Comparison of ENCODE assay signal across 14 cellular contexts in the genomic region with DNA sequence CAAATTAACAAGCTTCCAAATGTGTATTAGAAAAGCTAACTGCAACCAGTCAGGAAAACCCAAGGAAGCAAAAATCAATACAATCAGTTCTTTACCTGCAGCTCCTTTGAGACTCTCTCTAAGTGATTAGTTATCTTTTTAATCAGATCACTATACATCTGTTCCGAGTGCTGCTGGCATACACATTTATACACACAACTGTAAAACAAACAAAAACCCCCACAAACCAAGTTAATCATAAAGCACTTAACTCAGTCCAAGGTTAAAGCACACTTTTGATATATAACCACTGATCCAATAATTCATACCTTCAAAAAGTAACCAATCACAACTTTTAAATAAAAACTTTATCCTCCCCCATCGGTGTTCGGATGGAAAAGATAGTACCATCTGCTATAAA. TPM values are rescaled to one million over a fixed set of nuclear protein-coding genes. Genes with fewer than 3 reads are reported as not detected.
DNase-seq lines count a peak whose midpoint lies in the region; ATAC-seq and TF ChIP-seq lines count a peak whose summit lies in the region.
"Had no signal": no experiment of that assay in that cellular context is flagged by ENCODE, and none has a peak within 500 bp of the region (broad histone marks: within the 10 kb centered on the region; RNA-seq: fewer than 3 reads in every experiment).

No MANE protein-coding gene starts in this region.

- no peak for TF ChIP-seq CTCF in stomach (IDR thresholded peaks at IDR 0.05)

- ATAC-seq in HG02981 (IDR thresholded peaks at IDR 0.05; ENCODE audit: unreplicated experiment): peak; percentile 5
- ATAC-seq in naive thymus-derived CD4-positive, alpha-beta T cell: no peak

- H3K4me3 Mint-ChIP-seq in CD8-positive, alpha-beta memory T cell: peak overlapping the region in 5 of 7 donors; percentile 5 to 50 (median 39)
- peak overlapping the region; percentile 8 for H3K4me3 Mint-ChIP-seq in activated naive CD8-positive, alpha-beta T cell
- H3K4me3 Mint-ChIP-seq in naive thymus-derived CD4-positive, alpha-beta T cell: peak overlapping the region in 9 of 10 donors; percentile 26 to 79 (median 65)

- intact Hi-C loops in naive thymus-derived CD4-positive, alpha-beta T cell (cut with micrococcal nuclease): no loop called here
- intact Hi-C loops in stomach (cut with DNase I; ENCODE audit: low total_unique reads): no loop called here

- peaks cover 58% of the 10 kb centered on the region for H3K4me1 ChIP-seq in CD8-positive, alpha-beta memory T cell (ENCODE audit: insufficient read depth, low read length)
- H3K4me1 ChIP-seq in naive thymus-derived CD4-positive, alpha-beta T cell (ENCODE audit: control insufficient read depth in 2 of 2, insufficient read depth in 2 of 2, low read length in 2 of 2): peaks cover 39 to 52% of the 10 kb centered on the region in 2 donors
- H3K4me1 ChIP-seq in stomach: peaks cover 25 to 79% (median 62%) of the 10 kb centered on the region in 4 donors

- no peak for TF ChIP-seq POLR2A in stomach (IDR thresholded peaks at IDR 0.05)

- peak overlapping the region; percentile 47 to 83 (median 76) for H3K27ac Mint-ChIP-seq in CD8-positive, alpha-beta memory T cell
- peak overlapping the region; percentile 31 for H3K27ac Mint-ChIP-seq in activated naive CD8-positive, alpha-beta T cell
- H3K27ac Mint-ChIP-seq in naive thymus-derived CD4-positive, alpha-beta T cell: peak overlapping the region; percentile 29 to 95 (median 78)

- no peaks in the 10 kb centered on the region for H3K36me3 ChIP-seq in CD8-positive, alpha-beta memory T cell (ENCODE audit: insufficient read depth, low read length)
- no peaks in the 10 kb centered on the region for H3K36me3 ChIP-seq in naive thymus-derived CD4-positive, alpha-beta T cell (ENCODE audit: control insufficient read depth in 2 of 3, insufficient read depth in 3 of 3, low read length in 3 of 3)
- no peaks in the 10 kb centered on the region for H3K36me3 ChIP-seq in stomach
- H3K36me3 ChIP-seq: right atrium auricular region had no signal

- H3K9me3 Mint-ChIP-seq in CD8-positive, alpha-beta memory T cell: no peaks in the 10 kb centered on the region
- no peaks in the 10 kb centered on the region for H3K9me3 Mint-ChIP-seq in activated naive CD8-positive, alpha-beta T cell (ENCODE audit: low read depth)
- H3K9me3 Mint-ChIP-seq in naive thymus-derived CD4-positive, alpha-beta T cell: no peaks in the 10 kb centered on the region

- no peak for DNase-seq in CD8-positive, alpha-beta memory T cell
- DNase-seq in naive thymus-derived CD4-positive, alpha-beta T cell: no peak
- no peak for DNase-seq in stomach
- DNase-seq in DMS53 (lab: John Stamatoyannopoulos, UW): no peak
- DNase-seq in medulla oblongata (ENCODE audit: extremely low spot score): no peak
- DNase-seq in glomerular visceral epithelial cell (ENCODE audit: extremely low spot score): no peak
- DNase-seq: amniotic stem cell, islet precursor cell, NCI-H1048, NCI-H446 treated with DMSO at 0.1 percent for 48 hours, substantia nigra had no signal

- CTCF ChIA-PET in CD8-positive, alpha-beta memory T cell (lab: Charles Lee): interaction anchor here (1.0 kb wide), 2 partner anchors 25 to 161 kb away, joined by 3 read pairs; a partner anchor contains a TSS
- CTCF ChIA-PET in naive thymus-derived CD4-positive, alpha-beta T cell (lab: Charles Lee): interaction anchor here (0.7 to 1.8 kb wide), 5 partner anchors 10 to 160 kb away, joined by 3 to 9 read pairs (median 3); no protein-coding TSS in a partner anchor

- 25 to 56% (median 34%) methylated on average over 3 of the region's 3 CpGs for WGBS in stomach, 5 donors

- H3K4me1 Mint-ChIP-seq in CD8-positive, alpha-beta memory T cell: peaks cover 50 to 68% (median 59%) of the 10 kb centered on the region in 3 donors
- H3K4me1 Mint-ChIP-seq in activated naive CD8-positive, alpha-beta T cell (ENCODE audit: low read depth): peaks cover 66% of the 10 kb centered on the region
- H3K4me1 Mint-ChIP-seq in naive thymus-derived CD4-positive, alpha-beta T cell: peaks cover 44 to 74% (median 64%) of the 10 kb centered on the region in 7 donors

- no peaks in the 10 kb centered on the region for H3K27me3 ChIP-seq in CD8-positive, alpha-beta memory T cell (ENCODE audit: insufficient read depth, low read length, poor library complexity, severe bottlenecking)
- no peaks in the 10 kb centered on the region for H3K27me3 ChIP-seq in naive thymus-derived CD4-positive, alpha-beta T cell (ENCODE audit: control insufficient read depth in 2 of 2, insufficient read depth in 2 of 2, low read length in 2 of 2)
- no peaks in the 10 kb centered on the region for H3K27me3 ChIP-seq in stomach
- H3K27me3 ChIP-seq: right atrium auricular region had no signal

- H3K9me3 ChIP-seq in CD8-positive, alpha-beta memory T cell (ENCODE audit: low read length): no peaks in the 10 kb centered on the region
- H3K9me3 ChIP-seq in naive thymus-derived CD4-positive, alpha-beta T cell (ENCODE audit: control insufficient read depth in 2 of 3, low read length in 3 of 3): no peaks in the 10 kb centered on the region
- no peaks in the 10 kb centered on the region for H3K9me3 ChIP-seq in stomach
- H3K9me3 ChIP-seq: right atrium auricular region had no signal

- POLR2A ChIA-PET in CD8-positive, alpha-beta memory T cell (lab: Charles Lee): interaction anchor here (0.6 to 1.2 kb wide), 3 partner anchors 14 to 161 kb away, joined by 3 to 7 read pairs (median 7); a partner anchor contains a TSS
- POLR2A ChIA-PET in naive thymus-derived CD4-positive, alpha-beta T cell (lab: Charles Lee): interaction anchor here (0.7 to 1.2 kb wide), 2 partner anchors 26 to 390 kb away, joined by 3 to 4 read pairs; a partner anchor contains a TSS

- H3K27ac ChIP-seq in CD8-positive, alpha-beta memory T cell (ENCODE audit: low read depth, low read length): no peak overlapping the region
- H3K27ac ChIP-seq in naive thymus-derived CD4-positive, alpha-beta T cell (ENCODE audit: low read depth, low read length): peak overlapping the region; percentile 14
- peak overlapping the region in 2 of 5 donors; percentile 66 to 71 for H3K27ac ChIP-seq in stomach

- no peaks in the 10 kb centered on the region for H3K27me3 Mint-ChIP-seq in CD8-positive, alpha-beta memory T cell
- H3K27me3 Mint-ChIP-seq in activated naive CD8-positive, alpha-beta T cell: no peaks in the 10 kb centered on the region
- H3K27me3 Mint-ChIP-seq in naive thymus-derived CD4-positive, alpha-beta T cell: no peaks in the 10 kb centered on the region

- no peak overlapping the region for H3K4me3 ChIP-seq in CD8-positive, alpha-beta memory T cell (ENCODE audit: low read length)
- H3K4me3 ChIP-seq in naive thymus-derived CD4-positive, alpha-beta T cell (ENCODE audit: low read length): no peak overlapping the region
- H3K4me3 ChIP-seq in stomach: no peak overlapping the region
- H3K4me3 ChIP-seq: right atrium auricular region had no signal

- H3K36me3 Mint-ChIP-seq in CD8-positive, alpha-beta memory T cell: peaks cover 0 to 31% (median 5%) of the 10 kb centered on the region in 3 donors
- H3K36me3 Mint-ChIP-seq in activated naive CD8-positive, alpha-beta T cell: peaks cover 3% of the 10 kb centered on the region
- H3K36me3 Mint-ChIP-seq in naive thymus-derived CD4-positive, alpha-beta T cell: peaks cover 0 to 16% (median 5%) of the 10 kb centered on the region in 5 donors

- no peak for TF ChIP-seq EP300 in stomach (IDR thresholded peaks at IDR 0.05)

RNA-seq across cellular contexts. Expression of a gene that starts 25.6 kb away (rescaled TPM):
- 10 to 100 TPM; 29.0 to 31.3 TPM for total RNA-seq in CD8-positive, alpha-beta memory T cell
- polyA plus RNA-seq in CD8-positive, alpha-beta memory T cell: 39.2 TPM
- 10 to 100 TPM; 28.0 to 66.6 (median 34.3) TPM for total RNA-seq in naive thymus-derived CD4-positive, alpha-beta T cell
- polyA plus RNA-seq in naive thymus-derived CD4-positive, alpha-beta T cell: 10 to 100 TPM; 20.0 to 24.1 TPM
- total RNA-seq in stomach: 10 to 100 TPM; 17.4 to 76.9 (median 20.4) TPM
- polyA plus RNA-seq in stomach: 1 to 10 TPM; 5.1 to 5.3 (median 5.3) TPM

Comparison
In these comparisons a context has a peak if more than half of its experiments do, and no peak if none do; other contexts are left out.
1. H3K4me3 Mint-ChIP-seq: peak in every context shown above with its lines; median percentile 65 in naive thymus-derived CD4-positive, alpha-beta T cell; 39 in CD8-positive, alpha-beta memory T cell; 8 in activated naive CD8-positive, alpha-beta T cell.